ENCODE assay signal across 1 cellular context in genomic region chr16:5064915-5065314, GRCh38.
TF ChIP-seq lines count a peak whose summit lies in the region.

No MANE protein-coding gene starts in this region.

TF ChIP-seq in K562, 482 proteins besides CTCF, POLR2A, EP300 and RAD21:
- TF ChIP-seq NRF1 (conservative IDR thresholded peaks at IDR 0.05 in 1 of 2, IDR thresholded peaks at IDR 0.05 in 1 of 2) (peak; percentile 46 to 58; a peak in 3 of 4 replicates), BCOR (IDR thresholded peaks at IDR 0.05) (no peak), ZNF592 (IDR thresholded peaks at IDR 0.05) (no peak), NFIC (IDR thresholded peaks at IDR 0.05) (peak; percentile 16; the same call in 1 of the 2 replicates), XRCC4 (IDR thresholded peaks at IDR 0.05; ENCODE audit: extremely low read depth, insufficient read depth, insufficient read length) (no peak), HDAC6 (IDR thresholded peaks at IDR 0.05; ENCODE audit: low read depth, low read length) (no peak), TAF1 (IDR thresholded peaks at IDR 0.05; ENCODE audit: control insufficient read depth, extremely low read depth, insufficient read depth, low read length, severe bottlenecking) (no peak), FOXA3 (CRISPR knock-in tag; conservative IDR thresholded peaks at IDR 0.05 in 1 of 2, IDR thresholded peaks at IDR 0.05 in 1 of 2) (peak in 1 of 2 experiments; percentile 44; a peak in 1 of 4 replicates)
